In the genomic region with DNA sequence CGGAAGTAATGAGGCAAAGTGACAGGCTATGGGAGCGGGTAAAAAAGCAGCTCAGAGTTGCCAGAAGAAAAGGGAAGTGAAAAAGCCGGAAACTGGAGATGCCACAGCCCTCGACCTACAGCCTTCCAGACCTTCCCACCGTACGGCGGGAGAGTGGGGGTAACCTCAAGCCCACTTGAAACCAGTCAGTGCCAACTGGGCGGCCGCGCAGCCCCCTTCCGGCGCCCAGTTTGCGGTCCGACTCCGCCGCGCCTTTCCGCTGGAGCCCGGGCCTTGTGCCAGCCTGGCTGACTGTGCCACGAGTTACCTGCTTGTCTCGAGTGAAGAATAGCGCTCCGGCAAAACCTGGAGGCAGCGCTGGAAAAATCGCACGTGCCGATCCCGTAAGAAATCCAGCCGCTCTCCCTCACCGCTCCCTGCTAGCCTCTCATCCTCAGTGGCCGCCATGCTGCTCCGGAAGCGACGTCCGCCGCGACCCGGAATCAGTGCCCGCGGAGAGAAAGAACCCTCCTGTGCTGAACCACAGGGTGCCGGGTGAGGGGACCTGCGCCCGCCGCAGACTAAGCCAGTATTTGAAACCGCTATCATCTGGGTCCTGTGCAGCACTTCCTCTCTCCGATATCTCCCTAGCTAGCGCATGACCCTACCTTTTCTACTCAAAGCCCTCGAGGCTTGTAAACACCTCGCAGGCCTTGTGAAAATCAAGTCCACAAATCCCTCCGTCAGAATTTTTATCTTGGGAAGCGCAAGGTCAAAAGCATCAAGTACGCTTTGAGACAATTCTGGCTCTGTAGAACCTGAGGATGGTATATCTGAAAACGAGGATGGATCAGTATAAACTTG, we compare ENCODE assay signal across 1 cellular context.
TF ChIP-seq lines count a peak whose summit lies in the region.

A gene (minus strand): TSS at position 473 of the 843 bp plus-strand sequence. CDS start 26 bp downstream, at position 447.

TF ChIP-seq in HepG2, 621 proteins besides CTCF, POLR2A, EP300 and RAD21 (continued from another document and continues in another):
- TF ChIP-seq, protein P1, sequence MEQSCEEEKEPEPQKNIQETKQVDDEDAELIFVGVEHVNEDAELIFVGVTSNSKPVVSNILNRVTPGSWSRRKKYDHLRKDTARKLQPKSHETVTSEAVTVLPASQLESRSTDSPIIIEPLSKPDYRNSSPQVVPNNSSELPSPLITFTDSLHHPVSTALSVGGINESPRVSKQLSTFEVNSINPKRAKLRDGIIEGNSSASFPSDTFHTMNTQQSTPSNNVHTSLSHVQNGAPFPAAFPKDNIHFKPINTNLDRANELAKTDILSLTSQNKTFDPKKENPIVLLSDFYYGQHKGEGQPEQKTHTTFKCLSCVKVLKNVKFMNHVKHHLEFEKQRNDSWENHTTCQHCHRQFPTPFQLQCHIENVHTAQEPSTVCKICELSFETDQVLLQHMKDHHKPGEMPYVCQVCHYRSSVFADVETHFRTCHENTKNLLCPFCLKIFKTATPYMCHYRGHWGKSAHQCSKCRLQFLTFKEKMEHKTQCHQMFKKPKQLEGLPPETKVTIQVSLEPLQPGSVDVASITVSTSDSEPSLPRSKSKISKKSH (CRISPR knock-in tag; IDR thresholded peaks at IDR 0.05; ENCODE audit: borderline replicate concordance) = peak; percentile 90
- TF ChIP-seq, protein P2, sequence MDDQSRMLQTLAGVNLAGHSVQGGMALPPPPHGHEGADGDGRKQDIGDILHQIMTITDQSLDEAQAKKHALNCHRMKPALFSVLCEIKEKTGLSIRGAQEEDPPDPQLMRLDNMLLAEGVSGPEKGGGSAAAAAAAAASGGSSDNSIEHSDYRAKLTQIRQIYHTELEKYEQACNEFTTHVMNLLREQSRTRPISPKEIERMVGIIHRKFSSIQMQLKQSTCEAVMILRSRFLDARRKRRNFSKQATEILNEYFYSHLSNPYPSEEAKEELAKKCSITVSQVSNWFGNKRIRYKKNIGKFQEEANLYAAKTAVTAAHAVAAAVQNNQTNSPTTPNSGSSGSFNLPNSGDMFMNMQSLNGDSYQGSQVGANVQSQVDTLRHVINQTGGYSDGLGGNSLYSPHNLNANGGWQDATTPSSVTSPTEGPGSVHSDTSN (CRISPR knock-in tag; IDR thresholded peaks at IDR 0.05; ENCODE audit: borderline replicate concordance) = no peak; the same call in 1 of the 2 replicates
- TF ChIP-seq THAP11 (CRISPR knock-in tag; IDR thresholded peaks at IDR 0.05) (peak; percentile 90), MTA1 (CRISPR knock-in tag; IDR thresholded peaks at IDR 0.05; ENCODE audit: borderline replicate concordance) (peak; percentile 67; the same call in 1 of the 2 replicates), FOXO1 (CRISPR knock-in tag; IDR thresholded peaks at IDR 0.05) (peak; percentile 31; the same call in 1 of the 2 replicates), ZBTB21 (CRISPR knock-in tag; IDR thresholded peaks at IDR 0.05) (no peak), NBN (conservative IDR thresholded peaks at IDR 0.05) (no peak), ZNF296 (CRISPR knock-in tag; conservative IDR thresholded peaks at IDR 0.05) (no peak), KLF12 (CRISPR knock-in tag; IDR thresholded peaks at IDR 0.05; ENCODE audit: borderline replicate concordance) (peak; percentile 21; the same call in 1 of the 2 replicates), SUZ12 (IDR thresholded peaks at IDR 0.05; ENCODE audit: low read depth, low read length) (no peak), ZNF547 (CRISPR knock-in tag; IDR thresholded peaks at IDR 0.05) (peak; percentile 90; the same call in 1 of the 2 replicates), ZSCAN29 (CRISPR knock-in tag; conservative IDR thresholded peaks at IDR 0.05) (no peak), HIVEP1 (CRISPR knock-in tag; IDR thresholded peaks at IDR 0.05) (0 out of 2 replicates have a peak, but pooled peaks have one; percentile 55), ZNF570 (CRISPR knock-in tag; IDR thresholded peaks at IDR 0.05; ENCODE audit: borderline replicate concordance) (no peak), ZNF737 (CRISPR knock-in tag; IDR thresholded peaks at IDR 0.05; ENCODE audit: borderline replicate concordance) (peak; percentile 84; the same call in 1 of the 2 replicates), SMC3 (IDR thresholded peaks at IDR 0.05; ENCODE audit: low read length) (no peak), ZNF124 (CRISPR knock-in tag; IDR thresholded peaks at IDR 0.05) (peak; percentile 83; the same call in 1 of the 2 replicates), SIN3B (IDR thresholded peaks at IDR 0.05; ENCODE audit: low read length) (peak; percentile 68), POLR2AphosphoS2 (IDR thresholded peaks at IDR 0.05; ENCODE audit: low read depth, low read length) (no peak), JUND (CRISPR knock-in tag; IDR thresholded peaks at IDR 0.05) (no peak)
- TF ChIP-seq, protein P3, sequence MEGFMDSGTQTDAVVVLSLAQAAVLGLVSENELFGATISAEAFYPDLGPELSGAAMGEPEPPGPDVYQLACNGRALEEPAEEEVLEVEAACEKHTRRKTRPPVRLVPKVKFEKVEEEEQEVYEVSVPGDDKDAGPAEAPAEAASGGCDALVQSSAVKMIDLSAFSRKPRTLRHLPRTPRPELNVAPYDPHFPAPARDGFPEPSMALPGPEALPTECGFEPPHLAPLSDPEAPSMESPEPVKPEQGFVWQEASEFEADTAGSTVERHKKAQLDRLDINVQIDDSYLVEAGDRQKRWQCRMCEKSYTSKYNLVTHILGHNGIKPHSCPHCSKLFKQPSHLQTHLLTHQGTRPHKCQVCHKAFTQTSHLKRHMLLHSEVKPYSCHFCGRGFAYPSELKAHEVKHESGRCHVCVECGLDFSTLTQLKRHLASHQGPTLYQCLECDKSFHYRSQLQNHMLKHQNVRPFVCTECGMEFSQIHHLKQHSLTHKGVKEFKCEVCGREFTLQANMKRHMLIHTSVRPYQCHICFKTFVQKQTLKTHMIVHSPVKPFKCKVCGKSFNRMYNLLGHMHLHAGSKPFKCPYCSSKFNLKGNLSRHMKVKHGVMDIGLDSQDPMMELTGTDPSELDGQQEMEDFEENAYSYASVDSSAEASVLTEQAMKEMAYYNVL (CRISPR knock-in tag; IDR thresholded peaks at IDR 0.05; ENCODE audit: borderline replicate concordance) = no peak
- TF ChIP-seq, protein P4, sequence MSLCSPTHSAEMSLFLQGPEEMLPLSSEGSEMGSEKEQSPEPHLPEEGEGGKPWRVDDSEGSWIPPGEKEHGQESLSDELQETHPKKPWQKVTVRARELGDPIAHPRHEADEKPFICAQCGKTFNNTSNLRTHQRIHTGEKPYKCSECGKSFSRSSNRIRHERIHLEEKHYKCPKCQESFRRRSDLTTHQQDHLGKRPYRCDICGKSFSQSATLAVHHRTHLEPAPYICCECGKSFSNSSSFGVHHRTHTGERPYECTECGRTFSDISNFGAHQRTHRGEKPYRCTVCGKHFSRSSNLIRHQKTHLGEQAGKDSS (CRISPR knock-in tag; IDR thresholded peaks at IDR 0.05; ENCODE audit: borderline replicate concordance, low read depth) = no peak; the same call in 1 of the 2 replicates
- TF ChIP-seq, protein P5, sequence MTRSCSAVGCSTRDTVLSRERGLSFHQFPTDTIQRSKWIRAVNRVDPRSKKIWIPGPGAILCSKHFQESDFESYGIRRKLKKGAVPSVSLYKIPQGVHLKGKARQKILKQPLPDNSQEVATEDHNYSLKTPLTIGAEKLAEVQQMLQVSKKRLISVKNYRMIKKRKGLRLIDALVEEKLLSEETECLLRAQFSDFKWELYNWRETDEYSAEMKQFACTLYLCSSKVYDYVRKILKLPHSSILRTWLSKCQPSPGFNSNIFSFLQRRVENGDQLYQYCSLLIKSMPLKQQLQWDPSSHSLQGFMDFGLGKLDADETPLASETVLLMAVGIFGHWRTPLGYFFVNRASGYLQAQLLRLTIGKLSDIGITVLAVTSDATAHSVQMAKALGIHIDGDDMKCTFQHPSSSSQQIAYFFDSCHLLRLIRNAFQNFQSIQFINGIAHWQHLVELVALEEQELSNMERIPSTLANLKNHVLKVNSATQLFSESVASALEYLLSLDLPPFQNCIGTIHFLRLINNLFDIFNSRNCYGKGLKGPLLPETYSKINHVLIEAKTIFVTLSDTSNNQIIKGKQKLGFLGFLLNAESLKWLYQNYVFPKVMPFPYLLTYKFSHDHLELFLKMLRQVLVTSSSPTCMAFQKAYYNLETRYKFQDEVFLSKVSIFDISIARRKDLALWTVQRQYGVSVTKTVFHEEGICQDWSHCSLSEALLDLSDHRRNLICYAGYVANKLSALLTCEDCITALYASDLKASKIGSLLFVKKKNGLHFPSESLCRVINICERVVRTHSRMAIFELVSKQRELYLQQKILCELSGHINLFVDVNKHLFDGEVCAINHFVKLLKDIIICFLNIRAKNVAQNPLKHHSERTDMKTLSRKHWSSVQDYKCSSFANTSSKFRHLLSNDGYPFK (CRISPR knock-in tag; IDR thresholded peaks at IDR 0.05; ENCODE audit: borderline replicate concordance) = peak; percentile 88; the same call in 1 of the 2 replicates
- TF ChIP-seq, protein P6, sequence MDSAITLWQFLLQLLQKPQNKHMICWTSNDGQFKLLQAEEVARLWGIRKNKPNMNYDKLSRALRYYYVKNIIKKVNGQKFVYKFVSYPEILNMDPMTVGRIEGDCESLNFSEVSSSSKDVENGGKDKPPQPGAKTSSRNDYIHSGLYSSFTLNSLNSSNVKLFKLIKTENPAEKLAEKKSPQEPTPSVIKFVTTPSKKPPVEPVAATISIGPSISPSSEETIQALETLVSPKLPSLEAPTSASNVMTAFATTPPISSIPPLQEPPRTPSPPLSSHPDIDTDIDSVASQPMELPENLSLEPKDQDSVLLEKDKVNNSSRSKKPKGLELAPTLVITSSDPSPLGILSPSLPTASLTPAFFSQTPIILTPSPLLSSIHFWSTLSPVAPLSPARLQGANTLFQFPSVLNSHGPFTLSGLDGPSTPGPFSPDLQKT (CRISPR knock-in tag; IDR thresholded peaks at IDR 0.05; ENCODE audit: borderline replicate concordance) = no peak
- TF ChIP-seq, protein P7, sequence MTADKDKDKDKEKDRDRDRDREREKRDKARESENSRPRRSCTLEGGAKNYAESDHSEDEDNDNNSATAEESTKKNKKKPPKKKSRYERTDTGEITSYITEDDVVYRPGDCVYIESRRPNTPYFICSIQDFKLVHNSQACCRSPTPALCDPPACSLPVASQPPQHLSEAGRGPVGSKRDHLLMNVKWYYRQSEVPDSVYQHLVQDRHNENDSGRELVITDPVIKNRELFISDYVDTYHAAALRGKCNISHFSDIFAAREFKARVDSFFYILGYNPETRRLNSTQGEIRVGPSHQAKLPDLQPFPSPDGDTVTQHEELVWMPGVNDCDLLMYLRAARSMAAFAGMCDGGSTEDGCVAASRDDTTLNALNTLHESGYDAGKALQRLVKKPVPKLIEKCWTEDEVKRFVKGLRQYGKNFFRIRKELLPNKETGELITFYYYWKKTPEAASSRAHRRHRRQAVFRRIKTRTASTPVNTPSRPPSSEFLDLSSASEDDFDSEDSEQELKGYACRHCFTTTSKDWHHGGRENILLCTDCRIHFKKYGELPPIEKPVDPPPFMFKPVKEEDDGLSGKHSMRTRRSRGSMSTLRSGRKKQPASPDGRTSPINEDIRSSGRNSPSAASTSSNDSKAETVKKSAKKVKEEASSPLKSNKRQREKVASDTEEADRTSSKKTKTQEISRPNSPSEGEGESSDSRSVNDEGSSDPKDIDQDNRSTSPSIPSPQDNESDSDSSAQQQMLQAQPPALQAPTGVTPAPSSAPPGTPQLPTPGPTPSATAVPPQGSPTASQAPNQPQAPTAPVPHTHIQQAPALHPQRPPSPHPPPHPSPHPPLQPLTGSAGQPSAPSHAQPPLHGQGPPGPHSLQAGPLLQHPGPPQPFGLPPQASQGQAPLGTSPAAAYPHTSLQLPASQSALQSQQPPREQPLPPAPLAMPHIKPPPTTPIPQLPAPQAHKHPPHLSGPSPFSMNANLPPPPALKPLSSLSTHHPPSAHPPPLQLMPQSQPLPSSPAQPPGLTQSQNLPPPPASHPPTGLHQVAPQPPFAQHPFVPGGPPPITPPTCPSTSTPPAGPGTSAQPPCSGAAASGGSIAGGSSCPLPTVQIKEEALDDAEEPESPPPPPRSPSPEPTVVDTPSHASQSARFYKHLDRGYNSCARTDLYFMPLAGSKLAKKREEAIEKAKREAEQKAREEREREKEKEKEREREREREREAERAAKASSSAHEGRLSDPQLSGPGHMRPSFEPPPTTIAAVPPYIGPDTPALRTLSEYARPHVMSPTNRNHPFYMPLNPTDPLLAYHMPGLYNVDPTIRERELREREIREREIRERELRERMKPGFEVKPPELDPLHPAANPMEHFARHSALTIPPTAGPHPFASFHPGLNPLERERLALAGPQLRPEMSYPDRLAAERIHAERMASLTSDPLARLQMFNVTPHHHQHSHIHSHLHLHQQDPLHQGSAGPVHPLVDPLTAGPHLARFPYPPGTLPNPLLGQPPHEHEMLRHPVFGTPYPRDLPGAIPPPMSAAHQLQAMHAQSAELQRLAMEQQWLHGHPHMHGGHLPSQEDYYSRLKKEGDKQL (CRISPR knock-in tag; IDR thresholded peaks at IDR 0.05; ENCODE audit: low read depth) = no peak
- TF ChIP-seq, protein P8, sequence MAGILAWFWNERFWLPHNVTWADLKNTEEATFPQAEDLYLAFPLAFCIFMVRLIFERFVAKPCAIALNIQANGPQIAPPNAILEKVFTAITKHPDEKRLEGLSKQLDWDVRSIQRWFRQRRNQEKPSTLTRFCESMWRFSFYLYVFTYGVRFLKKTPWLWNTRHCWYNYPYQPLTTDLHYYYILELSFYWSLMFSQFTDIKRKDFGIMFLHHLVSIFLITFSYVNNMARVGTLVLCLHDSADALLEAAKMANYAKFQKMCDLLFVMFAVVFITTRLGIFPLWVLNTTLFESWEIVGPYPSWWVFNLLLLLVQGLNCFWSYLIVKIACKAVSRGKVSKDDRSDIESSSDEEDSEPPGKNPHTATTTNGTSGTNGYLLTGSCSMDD (CRISPR knock-in tag; IDR thresholded peaks at IDR 0.05) = no peak
